14 cellular contexts compared by ENCODE assay signal in the genomic region with DNA sequence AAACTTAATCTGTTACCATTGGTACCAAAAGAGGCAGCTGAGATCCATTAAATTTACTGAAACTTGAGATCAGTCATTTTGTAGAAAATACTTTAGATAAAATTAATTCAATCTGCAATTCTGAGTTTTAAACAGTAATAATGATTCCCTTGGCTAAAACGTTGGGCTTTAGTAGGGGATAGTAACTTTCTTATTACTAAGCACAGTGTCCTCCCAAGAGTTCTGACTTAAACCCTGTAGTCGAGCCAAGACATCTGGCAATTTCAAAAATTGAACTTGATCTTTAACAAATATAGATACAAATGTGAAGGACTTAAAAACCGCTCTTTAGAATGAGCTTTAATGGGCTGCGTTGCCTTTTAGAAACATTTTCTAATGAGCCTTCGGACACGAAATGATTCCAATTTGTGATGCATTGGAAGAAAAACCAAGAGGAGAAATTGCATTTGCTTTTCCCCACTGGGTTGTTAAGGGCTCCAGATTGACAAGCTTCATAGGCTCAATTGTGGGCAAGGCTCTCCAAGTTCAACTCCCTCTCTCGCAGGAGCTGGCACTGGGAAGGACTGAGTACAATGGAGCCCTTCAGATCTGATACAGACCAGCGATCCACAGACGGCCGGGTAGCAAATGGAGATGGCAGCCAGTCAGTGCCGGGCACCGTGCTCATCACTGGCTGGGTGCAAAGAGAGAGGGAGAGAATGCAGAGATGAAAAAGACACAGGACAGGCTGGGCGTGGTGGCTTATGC.
"Had no signal": no experiment of that assay in that cellular context is flagged by ENCODE, and none has a peak within 500 bp of the region (broad histone marks: within the 10 kb centered on the region; RNA-seq: fewer than 3 reads in every experiment).

No MANE protein-coding gene starts in this region.

- H3K36me3 ChIP-seq: brain microvascular endothelial cell, neutrophil, sigmoid colon, thoracic aorta, vagina had no signal

- H3K27me3 ChIP-seq: brain microvascular endothelial cell, neutrophil, sigmoid colon, vagina had no signal

- H3K4me1 ChIP-seq: psoas muscle, sigmoid colon, vagina had no signal

- ATAC-seq: psoas muscle had no signal

- H3K4me3 ChIP-seq: psoas muscle, sigmoid colon, thoracic aorta, vagina had no signal

- H3K27ac ChIP-seq: brain microvascular endothelial cell, neutrophil, psoas muscle, sigmoid colon, thoracic aorta, vagina had no signal

- DNase-seq: activated CD4-positive, alpha-beta T cell treated with anti-CD3 and anti-CD28 coated beads, Interleukin-2, amount 50 U/mL, for 1 hour; activated naive CD4-positive, alpha-beta T cell treated with anti-CD3 and anti-CD28 coated beads, Interleukin-2, amount 50 U/mL, for 16 hours; brain microvascular endothelial cell; foreskin melanocyte; kidney glomerular epithelial cell; naive B cell; psoas muscle; sigmoid colon; stimulated activated CD4-positive, alpha-beta T cell treated with anti-CD3 and anti-CD28 coated beads, Interleukin-2, amount 100 ng/mL, for 48 hours; stimulated activated naive CD4-positive, alpha-beta T cell treated with Interleukin-2 at 50 U/mL for 16 hours; SW 1271 had no signal

- H3K9me3 ChIP-seq: neutrophil, vagina had no signal
